Comparison of ENCODE assay signal across 18 cellular contexts in genomic region chr16:10919003-10919351, GRCh38. TPM values are rescaled to one million over a fixed set of nuclear protein-coding genes. Genes with fewer than 3 reads are reported as not detected.
DNase-seq lines count a peak whose midpoint lies in the region; ATAC-seq and TF ChIP-seq lines count a peak whose summit lies in the region.
"Had no signal": no experiment of that assay in that cellular context is flagged by ENCODE, and none has a peak within 500 bp of the region (broad histone marks: within the 10 kb centered on the region; RNA-seq: fewer than 3 reads in every experiment).

No MANE protein-coding gene starts in this region.

- H3K9me3 Mint-ChIP-seq in brain: peaks cover 0 to 3% (median 0%) of the 10 kb centered on the region in 5 experiments
- H3K9me3 Mint-ChIP-seq: activated T-cell treated with anti-CD3 and anti-CD28 coated beads, Interleukin-2, amount 50 U/mL, for 24 hours; CD8-positive, alpha-beta T cell; H9; natural killer cell had no signal

- H3K36me3 ChIP-seq in KMS-11 (ENCODE audit: insufficient read depth): no peaks in the 10 kb centered on the region
- no peaks in the 10 kb centered on the region for H3K36me3 ChIP-seq in gastrocnemius medialis

- intact Hi-C loops in gastrocnemius medialis (cut with DNase I; ENCODE audit: low total_unique reads): loop anchor here (2.0 to 10.0 kb wide), 3 partner anchors 84 to 338 kb away; partner anchors contain the start of gene EMP2

- no peak overlapping the region for H3K9ac ChIP-seq in KMS-11

- ATAC-seq in gastrocnemius medialis (no peak), foreskin keratinocyte (no peak)

- no peak overlapping the region for H3K4me3 ChIP-seq in KMS-11 (IDR thresholded peaks at IDR 0.05; ENCODE audit: insufficient read depth, low read depth, low read length)
- H3K4me3 ChIP-seq in gastrocnemius medialis: no peak overlapping the region
- H3K4me3 ChIP-seq: body of pancreas, left lung had no signal

- peaks cover 26% of the 10 kb centered on the region for H3K4me1 ChIP-seq in KMS-11 (ENCODE audit: low read depth, poor library complexity, severe bottlenecking)
- H3K4me1 ChIP-seq in gastrocnemius medialis: peaks cover 45 to 50% of the 10 kb centered on the region in 2 donors
- H3K4me1 ChIP-seq in foreskin keratinocyte: no peaks in the 10 kb centered on the region

- no peak overlapping the region; the same call in 1 of the 2 replicates for H3K4me2 ChIP-seq in KMS-11

- H3K9me3 ChIP-seq in gastrocnemius medialis: no peaks in the 10 kb centered on the region
- H3K9me3 ChIP-seq: body of pancreas, left lung, spleen had no signal

- peaks cover 9% of the 10 kb centered on the region for H3K4me1 Mint-ChIP-seq in brain

- in situ Hi-C loops in gastrocnemius medialis (cut with MboI; ENCODE audit: low sequenced_read_pairs in 4 of 4) (loop anchor here (5.0 to 25.0 kb wide), 5 partner anchors 174 to 407 kb away; partner anchors contain the start of gene NUBP1 (in 3 of the 4)), G401 (cut with HindIII; ENCODE audit: low sequenced_read_pairs) (no loop called here)

- DNase-seq in gastrocnemius medialis (no peak), G401 (ENCODE audit: low spot score) (no peak), foreskin keratinocyte (no peak), NCI-H345 (lab: John Stamatoyannopoulos, UW) (no peak), NCI-H446 (lab: John Stamatoyannopoulos, UW) (no peak)

- peak overlapping the region in 4 of 5 experiments; percentile 33 to 69 (median 67) for H3K4me3 Mint-ChIP-seq in brain
- H3K4me3 Mint-ChIP-seq: activated T-cell treated with anti-CD3 and anti-CD28 coated beads, Interleukin-2, amount 50 U/mL, for 24 hours; CD8-positive, alpha-beta T cell; H9; natural killer cell had no signal

- peak overlapping the region in 4 of 5 experiments; percentile 62 to 89 (median 69) for H3K27ac Mint-ChIP-seq in brain
- H3K27ac Mint-ChIP-seq: activated T-cell treated with anti-CD3 and anti-CD28 coated beads, Interleukin-2, amount 50 U/mL, for 24 hours; CD8-positive, alpha-beta T cell; H9; natural killer cell had no signal

- H3K27ac ChIP-seq in C4-2B (no peak overlapping the region), KMS-11 (no peak overlapping the region), gastrocnemius medialis (peak overlapping the region; percentile 92 to 94 (median 93)), foreskin keratinocyte (no peak overlapping the region)

- no peak for TF ChIP-seq POLR2A in gastrocnemius medialis (IDR thresholded peaks at IDR 0.05)

- no peak overlapping the region for H2AFZ ChIP-seq in KMS-11 (ENCODE audit: low read depth)

- H4K20me1 ChIP-seq in KMS-11 (ENCODE audit: insufficient read depth): no peaks in the 10 kb centered on the region

- no peaks in the 10 kb centered on the region for H3K79me2 ChIP-seq in KMS-11 (ENCODE audit: insufficient read depth, low read depth)

- H3K27me3 Mint-ChIP-seq in brain: peaks cover 11% of the 10 kb centered on the region
- H3K27me3 Mint-ChIP-seq: activated T-cell treated with anti-CD3 and anti-CD28 coated beads, Interleukin-2, amount 50 U/mL, for 24 hours had no signal

- H3K27me3 ChIP-seq in KMS-11 (ENCODE audit: insufficient read depth, low read depth) (no peaks in the 10 kb centered on the region), gastrocnemius medialis (no peaks in the 10 kb centered on the region), foreskin keratinocyte (peaks cover 8% of the 10 kb centered on the region)
- H3K27me3 ChIP-seq: body of pancreas, left lung, spleen had no signal

- no peaks in the 10 kb centered on the region for H3K36me3 Mint-ChIP-seq in brain
- H3K36me3 Mint-ChIP-seq: natural killer cell had no signal

- TF ChIP-seq CTCF in C4-2B (conservative IDR thresholded peaks at IDR 0.05): peak; percentile 70; the same call in 1 of the 2 replicates
- peak; percentile 7; the same call in 1 of the 2 replicates for TF ChIP-seq CTCF in KMS-11 (conservative IDR thresholded peaks at IDR 0.05; ENCODE audit: low read depth, low read length)
- TF ChIP-seq CTCF in brain (conservative IDR thresholded peaks at IDR 0.05): no peak
- peak in 2 of 5 experiments; percentile 2 to 4 for TF ChIP-seq CTCF in gastrocnemius medialis (IDR thresholded peaks at IDR 0.05 in 4 of 5, conservative IDR thresholded peaks at IDR 0.05 in 1 of 5)
- TF ChIP-seq CTCF in foreskin keratinocyte (conservative IDR thresholded peaks at IDR 0.05): no peak

RNA-seq across cellular contexts. Expression of gene DEXI, which starts 23.3 kb away (rescaled TPM):
- polyA plus RNA-seq in brain (ENCODE audit: insufficient read depth, low read depth, low replicate concordance): 71.5 TPM
- 100 to 1,000 TPM in 3 of 4 donors, 10 to 100 TPM in 1; 83.9 to 184 (median 127) TPM for total RNA-seq in gastrocnemius medialis
- 90.6 and 91.9 TPM in 2 replicates for total RNA-seq in G401 (2014; rRNA removed; shearing (Covaris generic))
- total RNA-seq in foreskin keratinocyte: 42.8 and 45.1 TPM in 2 replicates
- polyA plus RNA-seq in foreskin keratinocyte: 40.4 and 43.1 TPM in 2 replicates

RNA-seq across cellular contexts. Expression of gene CLEC16A, which starts 25.4 kb away (rescaled TPM):
- polyA plus RNA-seq in brain (ENCODE audit: insufficient read depth, low read depth, low replicate concordance): 22.2 TPM
- 10 to 100 TPM; 24.5 to 33.0 (median 29.3) TPM for total RNA-seq in gastrocnemius medialis
- total RNA-seq in G401 (2014; rRNA removed; shearing (Covaris generic)): 15.6 and 16.6 TPM in 2 replicates
- total RNA-seq in foreskin keratinocyte: 21.0 and 22.0 TPM in 2 replicates
- 11.4 and 12.0 TPM in 2 replicates for polyA plus RNA-seq in foreskin keratinocyte

RNA-seq across cellular contexts. Expression of gene CIITA, which starts 42.0 kb away (rescaled TPM):
- polyA plus RNA-seq in brain (ENCODE audit: insufficient read depth, low read depth, low replicate concordance) (0.75 TPM), foreskin keratinocyte (0.03 and 0.06 TPM in 2 replicates)
- total RNA-seq in gastrocnemius medialis (1 to 10 TPM; 2.3 to 9.1 (median 5.1) TPM), foreskin keratinocyte (0.07 TPM in 1 of 2 replicates, not detected in the other)
- total RNA-seq in G401 (2014; rRNA removed; shearing (Covaris generic)): not detected in 2 replicates
- total RNA-seq: endothelial cell of umbilical vein, H9, NCI-H460, osteocyte had no signal
- polyA plus RNA-seq: endothelial cell of umbilical vein had no signal

Comparison
In these comparisons a context has a peak if more than half of its experiments do, and no peak if none do; other contexts are left out.
1. H3K27ac ChIP-seq: peak in gastrocnemius medialis (4 of 4); none in C4-2B (single experiment), KMS-11 (single experiment) and foreskin keratinocyte (single experiment).
2. CTCF ChIP-seq: peak in C4-2B (single experiment) and KMS-11 (single experiment); none in brain (0 of 2) and foreskin keratinocyte (single experiment).